ENCODE assay signal across 1 cellular context in genomic region chr16:11142261-11142630, GRCh38.
TF ChIP-seq lines count a peak whose summit lies in the region.

No MANE protein-coding gene starts in this region.

TF ChIP-seq in IMR-90, 13 proteins besides CTCF, POLR2A, EP300 and RAD21:
- TF ChIP-seq NFE2L2 (IDR thresholded peaks at IDR 0.05; ENCODE audit: low read depth, low read length) (no peak), CHD1 (IDR thresholded peaks at IDR 0.05; ENCODE audit: low read depth, low read length) (no peak), FOS (IDR thresholded peaks at IDR 0.05; ENCODE audit: low read depth, low read length) (no peak), RFX5 (IDR thresholded peaks at IDR 0.05; ENCODE audit: low read depth, low read length) (no peak), SMC3 (IDR thresholded peaks at IDR 0.05; ENCODE audit: low read depth, low read length) (no peak), MAFK (IDR thresholded peaks at IDR 0.05; ENCODE audit: low read depth, low read length) (no peak), MAZ (IDR thresholded peaks at IDR 0.05; ENCODE audit: borderline replicate concordance, low read depth, low read length) (no peak)
